In genomic region chr20:47303736-47304135, GRCh38 we compare ENCODE assay signal across 12 cellular contexts. TPM values are rescaled to one million over a fixed set of nuclear protein-coding genes. Genes with fewer than 3 reads are reported as not detected.
DNase-seq lines count a peak whose midpoint lies in the region; ATAC-seq and TF ChIP-seq lines count a peak whose summit lies in the region.
"Had no signal": no experiment of that assay in that cellular context is flagged by ENCODE, and none has a peak within 500 bp of the region (broad histone marks: within the 10 kb centered on the region; RNA-seq: fewer than 3 reads in every experiment).

No MANE protein-coding gene starts in this region.

- no peaks in the 10 kb centered on the region for H3K4me1 ChIP-seq in CD4-positive, CD25-positive, alpha-beta regulatory T cell (ENCODE audit: control insufficient read depth, insufficient read depth, low read length, poor library complexity, severe bottlenecking)
- H3K4me1 ChIP-seq in adipocyte (ENCODE audit: control insufficient read depth, insufficient read depth, low read length) (peaks cover 11% of the 10 kb centered on the region), hepatocyte (ENCODE audit: insufficient read depth) (peaks cover 25% of the 10 kb centered on the region)

- no peak overlapping the region for H3K4me3 ChIP-seq in CD4-positive, CD25-positive, alpha-beta regulatory T cell (ENCODE audit: low read depth, low read length)
- H3K4me3 ChIP-seq in adipocyte (ENCODE audit: low read length) (no peak overlapping the region), hepatocyte (no peak overlapping the region), retinal pigment epithelial cell (ENCODE audit: low read length) (no peak overlapping the region)

- peaks cover 25% of the 10 kb centered on the region for H3K36me3 Mint-ChIP-seq in CD4-positive, CD25-positive, alpha-beta regulatory T cell

- H3K27ac Mint-ChIP-seq in CD4-positive, CD25-positive, alpha-beta regulatory T cell = peak overlapping the region in 2 of 3 donors; percentile 15 to 56

- H3K79me2 ChIP-seq in hepatocyte = peaks cover 86% of the 10 kb centered on the region

- H3K9ac ChIP-seq in adipocyte (ENCODE audit: low read length) = peak overlapping the region; percentile 46

- DNase-seq in CD4-positive, CD25-positive, alpha-beta regulatory T cell = no peak
- DNase-seq in adipocyte (ENCODE audit: low read depth) = no peak
- no peak for DNase-seq in hepatocyte (ENCODE audit: low spot score)
- DNase-seq in retinal pigment epithelial cell (ENCODE audit: low read depth) = no peak
- no peak for DNase-seq in HT-29 (ENCODE audit: low spot score)
- no peak for DNase-seq in nucleus accumbens (lab: John Stamatoyannopoulos, UW)
- no peak for DNase-seq in NAMALWA (ENCODE audit: low spot score)
- DNase-seq in OCI-M1 (lab: John Stamatoyannopoulos, UW) = no peak
- DNase-seq: activated T-cell treated with anti-CD3 and anti-CD28 coated beads, Interleukin-2, amount 50 U/mL, for 1 hour; CD8-positive, alpha-beta memory T cell; KBM-7; stimulated activated CD4-positive, alpha-beta T cell treated with anti-CD3 and anti-CD28 coated beads, Interleukin-12 subunit alpha, Interleukin-12 subunit beta, amount 100 ng/mL, for 4 hours had no signal

- peaks cover 7% of the 10 kb centered on the region for H4K20me1 ChIP-seq in hepatocyte (ENCODE audit: insufficient read depth, poor library complexity, severe bottlenecking)

- H3K36me3 ChIP-seq in CD4-positive, CD25-positive, alpha-beta regulatory T cell (ENCODE audit: control insufficient read depth, insufficient read depth, low read length) = peaks cover 59% of the 10 kb centered on the region
- H3K36me3 ChIP-seq in adipocyte (ENCODE audit: control insufficient read depth, insufficient read depth, low read length, severe bottlenecking) (peaks cover 70% of the 10 kb centered on the region), hepatocyte (replicated peaks; ENCODE audit: insufficient read depth, low read depth) (no peaks in the 10 kb centered on the region)

- H3K4me2 ChIP-seq in hepatocyte = peak overlapping the region; percentile 0

- H3K27ac ChIP-seq in CD4-positive, CD25-positive, alpha-beta regulatory T cell (ENCODE audit: insufficient read depth, low read length, poor library complexity, severe bottlenecking) = no peak overlapping the region
- peak overlapping the region; percentile 79 for H3K27ac ChIP-seq in hepatocyte

- H3K9me3 ChIP-seq in CD4-positive, CD25-positive, alpha-beta regulatory T cell (ENCODE audit: control insufficient read depth in 2 of 2, low read length in 2 of 2) = no peaks in the 10 kb centered on the region
- no peaks in the 10 kb centered on the region for H3K9me3 ChIP-seq in adipocyte (ENCODE audit: control insufficient read depth, low read length)
- no peaks in the 10 kb centered on the region for H3K9me3 ChIP-seq in hepatocyte (ENCODE audit: low read depth)

- H3K4me3 Mint-ChIP-seq in CD4-positive, CD25-positive, alpha-beta regulatory T cell = no peak overlapping the region
- H3K4me3 Mint-ChIP-seq: CD8-positive, alpha-beta memory T cell had no signal

- H2AFZ ChIP-seq in hepatocyte = no peak overlapping the region

- no peak for ATAC-seq in CD4-positive, CD25-positive, alpha-beta regulatory T cell (ENCODE audit: low read depth in 2 of 2)

- no peaks in the 10 kb centered on the region for H3K27me3 ChIP-seq in CD4-positive, CD25-positive, alpha-beta regulatory T cell (ENCODE audit: control insufficient read depth, insufficient read depth, low read length)
- H3K27me3 ChIP-seq in adipocyte (replicated peaks; ENCODE audit: control insufficient read depth, insufficient read depth, low read length) (no peaks in the 10 kb centered on the region), hepatocyte (no peaks in the 10 kb centered on the region)

- H3K4me1 Mint-ChIP-seq in CD4-positive, CD25-positive, alpha-beta regulatory T cell = peaks cover 5 to 31% (median 23%) of the 10 kb centered on the region in 4 donors

- H3K9me3 Mint-ChIP-seq in CD4-positive, CD25-positive, alpha-beta regulatory T cell = no peaks in the 10 kb centered on the region
- H3K9me3 Mint-ChIP-seq: CD8-positive, alpha-beta memory T cell had no signal

- TF ChIP-seq CTCF in hepatocyte (IDR thresholded peaks at IDR 0.05; ENCODE audit: poor library complexity) = no peak
- TF ChIP-seq CTCF in retinal pigment epithelial cell (conservative IDR thresholded peaks at IDR 0.05; ENCODE audit: low read depth, low read length) = peak; percentile 6

- WGBS in hepatocyte (ENCODE audit: low lambda C conversion rate, missing lambda C conversion rate) = 30% methylated on average over 2 of the region's 2 CpGs

- no peaks in the 10 kb centered on the region for H3K27me3 Mint-ChIP-seq in CD4-positive, CD25-positive, alpha-beta regulatory T cell
- H3K27me3 Mint-ChIP-seq: CD8-positive, alpha-beta memory T cell had no signal

- H3K9me2 ChIP-seq in hepatocyte (replicated peaks; ENCODE audit: insufficient read depth) = no peaks in the 10 kb centered on the region

RNA-seq across cellular contexts. Expression of gene ZMYND8, which starts 52.8 kb away (rescaled TPM):
- 47.2 TPM for total RNA-seq in CD4-positive, CD25-positive, alpha-beta regulatory T cell
- polyA plus RNA-seq in CD4-positive, CD25-positive, alpha-beta regulatory T cell = 10 to 100 TPM in 1 of 4 donors, 1 to 10 TPM in 3; 7.5 to 10.4 (median 8.2) TPM
- total RNA-seq in hepatocyte = 28.9 and 30.3 TPM in 2 replicates
- polyA plus RNA-seq in hepatocyte = 34.3 and 43.1 TPM in 2 replicates
- 30.9 and 35.6 TPM in 2 replicates for total RNA-seq in HT-29 (2014; rRNA removed; shearing (Covaris generic))
